ENCODE assay signal across 2 cellular contexts in the genomic region with DNA sequence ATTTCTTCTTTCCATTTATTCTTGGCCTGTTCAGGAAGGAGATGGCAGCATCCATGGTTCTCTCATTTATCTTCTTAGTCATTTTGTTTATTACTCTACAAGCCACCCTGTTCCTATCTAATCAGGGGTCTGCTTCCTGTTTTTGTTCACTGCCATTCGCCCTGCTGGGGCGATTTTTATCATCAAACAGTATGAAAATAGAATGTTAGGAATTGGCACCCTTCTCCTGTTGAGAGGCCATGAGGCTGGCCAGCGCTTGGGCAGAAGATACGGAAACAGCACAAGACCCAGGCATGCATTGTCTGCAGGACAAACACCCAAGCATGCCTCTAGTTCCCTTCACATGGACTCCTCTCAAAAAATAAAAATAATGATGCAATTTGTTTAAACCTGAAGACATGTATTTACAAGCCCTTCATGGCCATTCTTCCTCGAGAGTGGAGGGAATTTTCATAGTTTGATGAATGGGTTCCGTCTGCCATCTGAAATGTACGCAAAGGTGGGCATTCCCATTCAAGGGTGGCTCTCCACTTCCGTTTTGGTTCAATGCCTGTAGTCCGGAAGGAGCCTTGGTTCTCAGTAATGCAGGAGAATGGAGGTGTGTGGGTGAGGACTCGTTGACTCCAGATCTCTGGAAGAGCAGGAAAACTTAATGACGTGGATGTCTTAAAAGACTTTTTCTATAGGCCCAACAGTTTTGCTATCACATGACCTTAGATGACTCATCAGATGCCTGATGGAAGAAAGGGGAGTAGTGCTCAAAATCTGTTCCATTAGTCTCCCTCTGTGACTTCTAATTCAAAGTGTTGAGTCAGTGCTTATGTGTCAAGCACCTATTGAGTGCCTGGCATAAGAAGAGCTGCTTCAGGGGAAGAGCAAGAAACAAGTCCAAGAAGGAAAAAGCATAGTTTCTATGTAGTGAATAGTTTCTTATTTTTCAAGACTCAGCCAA.
TF ChIP-seq lines count a peak whose summit lies in the region.

No MANE protein-coding gene starts in this region.

TF ChIP-seq in SK-N-SH, 30 proteins besides CTCF, POLR2A, EP300 and RAD21 (continued from another document):
- TF ChIP-seq, protein P1, sequence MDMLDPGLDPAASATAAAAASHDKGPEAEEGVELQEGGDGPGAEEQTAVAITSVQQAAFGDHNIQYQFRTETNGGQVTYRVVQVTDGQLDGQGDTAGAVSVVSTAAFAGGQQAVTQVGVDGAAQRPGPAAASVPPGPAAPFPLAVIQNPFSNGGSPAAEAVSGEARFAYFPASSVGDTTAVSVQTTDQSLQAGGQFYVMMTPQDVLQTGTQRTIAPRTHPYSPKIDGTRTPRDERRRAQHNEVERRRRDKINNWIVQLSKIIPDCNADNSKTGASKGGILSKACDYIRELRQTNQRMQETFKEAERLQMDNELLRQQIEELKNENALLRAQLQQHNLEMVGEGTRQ (IDR thresholded peaks at IDR 0.05; ENCODE audit: borderline replicate concordance, low read depth, low read length): no peak
- TF ChIP-seq, protein P2, sequence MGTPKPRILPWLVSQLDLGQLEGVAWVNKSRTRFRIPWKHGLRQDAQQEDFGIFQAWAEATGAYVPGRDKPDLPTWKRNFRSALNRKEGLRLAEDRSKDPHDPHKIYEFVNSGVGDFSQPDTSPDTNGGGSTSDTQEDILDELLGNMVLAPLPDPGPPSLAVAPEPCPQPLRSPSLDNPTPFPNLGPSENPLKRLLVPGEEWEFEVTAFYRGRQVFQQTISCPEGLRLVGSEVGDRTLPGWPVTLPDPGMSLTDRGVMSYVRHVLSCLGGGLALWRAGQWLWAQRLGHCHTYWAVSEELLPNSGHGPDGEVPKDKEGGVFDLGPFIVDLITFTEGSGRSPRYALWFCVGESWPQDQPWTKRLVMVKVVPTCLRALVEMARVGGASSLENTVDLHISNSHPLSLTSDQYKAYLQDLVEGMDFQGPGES (IDR thresholded peaks at IDR 0.05; ENCODE audit: low read depth, low read length): no peak
- TF ChIP-seq FOSL2 (IDR thresholded peaks at IDR 0.05; ENCODE audit: borderline replicate concordance, low read depth): 0 out of 2 replicates have a peak, but pooled peaks have one; percentile 24
- TF ChIP-seq TCF12 (IDR thresholded peaks at IDR 0.05): no peak
- TF ChIP-seq, protein P3, sequence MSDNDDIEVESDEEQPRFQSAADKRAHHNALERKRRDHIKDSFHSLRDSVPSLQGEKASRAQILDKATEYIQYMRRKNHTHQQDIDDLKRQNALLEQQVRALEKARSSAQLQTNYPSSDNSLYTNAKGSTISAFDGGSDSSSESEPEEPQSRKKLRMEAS (IDR thresholded peaks at IDR 0.05; ENCODE audit: low read depth): no peak
- TF ChIP-seq MXI1 (IDR thresholded peaks at IDR 0.05; ENCODE audit: low read depth, low read length): no peak
- TF ChIP-seq, protein P4, sequence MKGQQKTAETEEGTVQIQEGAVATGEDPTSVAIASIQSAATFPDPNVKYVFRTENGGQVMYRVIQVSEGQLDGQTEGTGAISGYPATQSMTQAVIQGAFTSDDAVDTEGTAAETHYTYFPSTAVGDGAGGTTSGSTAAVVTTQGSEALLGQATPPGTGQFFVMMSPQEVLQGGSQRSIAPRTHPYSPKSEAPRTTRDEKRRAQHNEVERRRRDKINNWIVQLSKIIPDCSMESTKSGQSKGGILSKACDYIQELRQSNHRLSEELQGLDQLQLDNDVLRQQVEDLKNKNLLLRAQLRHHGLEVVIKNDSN (IDR thresholded peaks at IDR 0.05; ENCODE audit: borderline replicate concordance, low read depth): peak; percentile 52; the same call in 1 of the 2 replicates
- TF ChIP-seq, protein P5, sequence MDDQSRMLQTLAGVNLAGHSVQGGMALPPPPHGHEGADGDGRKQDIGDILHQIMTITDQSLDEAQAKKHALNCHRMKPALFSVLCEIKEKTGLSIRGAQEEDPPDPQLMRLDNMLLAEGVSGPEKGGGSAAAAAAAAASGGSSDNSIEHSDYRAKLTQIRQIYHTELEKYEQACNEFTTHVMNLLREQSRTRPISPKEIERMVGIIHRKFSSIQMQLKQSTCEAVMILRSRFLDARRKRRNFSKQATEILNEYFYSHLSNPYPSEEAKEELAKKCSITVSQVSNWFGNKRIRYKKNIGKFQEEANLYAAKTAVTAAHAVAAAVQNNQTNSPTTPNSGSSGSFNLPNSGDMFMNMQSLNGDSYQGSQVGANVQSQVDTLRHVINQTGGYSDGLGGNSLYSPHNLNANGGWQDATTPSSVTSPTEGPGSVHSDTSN (IDR thresholded peaks at IDR 0.05): no peak
- TF ChIP-seq FOXM1 (IDR thresholded peaks at IDR 0.05; ENCODE audit: low read depth): no peak
- TF ChIP-seq POLR2AphosphoS5 (IDR thresholded peaks at IDR 0.05; ENCODE audit: low read depth, low read length): no peak
- TF ChIP-seq NRF1 (IDR thresholded peaks at IDR 0.05; ENCODE audit: low read depth, low read length): no peak
- no peak for TF ChIP-seq TAF1 (IDR thresholded peaks at IDR 0.05; ENCODE audit: borderline replicate concordance, low read depth, low read length)

TF ChIP-seq in SK-N-SH treated with all-trans-retinoic acid at 6 μM for 48 hours, 23 proteins besides CTCF, POLR2A, EP300 and RAD21 (continued from another document):
- no peak for TF ChIP-seq SNAI2 (CRISPR knock-in tag; IDR thresholded peaks at IDR 0.05)
- no peak for TF ChIP-seq ARNTL (CRISPR knock-in tag; IDR thresholded peaks at IDR 0.05; ENCODE audit: borderline replicate concordance, low read depth)
- TF ChIP-seq BACH2 (CRISPR knock-in tag; IDR thresholded peaks at IDR 0.05; ENCODE audit: borderline replicate concordance): no peak
